ENCODE assay signal across 8 cellular contexts in the genomic region with DNA sequence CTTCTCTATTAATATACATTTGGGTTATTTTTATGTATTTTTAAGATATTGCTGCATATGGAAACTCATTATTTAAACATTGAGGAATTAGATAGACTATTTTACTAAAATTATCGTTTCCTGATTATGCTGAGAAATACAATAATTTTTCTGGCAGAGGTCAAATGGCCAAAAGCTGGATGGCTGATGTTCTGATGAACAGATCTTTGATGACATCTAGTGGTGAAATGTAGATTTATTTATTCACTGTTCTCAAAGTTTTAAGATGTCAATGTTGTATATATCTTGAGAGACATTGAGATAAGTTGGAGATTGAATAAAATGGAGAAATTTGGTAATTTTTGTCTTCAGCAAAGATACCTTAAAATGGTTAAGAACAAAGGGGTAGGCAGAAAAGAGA.
DNase-seq lines count a peak whose midpoint lies in the region; ATAC-seq lines count a peak whose summit lies in the region.

No MANE protein-coding gene starts in this region.

- peaks cover 4% of the 10 kb centered on the region for H3K27me3 Mint-ChIP-seq in activated T-cell treated with anti-CD3 and anti-CD28 coated beads, Interleukin-2, amount 50 U/mL, for 72 hours (ENCODE audit: low read depth)

- no peak overlapping the region for H3K27ac Mint-ChIP-seq in activated T-cell treated with anti-CD3 and anti-CD28 coated beads, Interleukin-2, amount 50 U/mL, for 72 hours

- H3K4me1 Mint-ChIP-seq in activated T-cell treated with anti-CD3 and anti-CD28 coated beads, Interleukin-2, amount 50 U/mL, for 72 hours (ENCODE audit: low read depth), result no peaks in the 10 kb centered on the region

- no peak overlapping the region for H3K4me3 Mint-ChIP-seq in activated T-cell treated with anti-CD3 and anti-CD28 coated beads, Interleukin-2, amount 50 U/mL, for 72 hours

- H3K36me3 Mint-ChIP-seq in activated T-cell treated with anti-CD3 and anti-CD28 coated beads, Interleukin-2, amount 50 U/mL, for 72 hours (ENCODE audit: insufficient read depth in 2 of 2), result no peaks in the 10 kb centered on the region

- ATAC-seq in GM21786 (IDR thresholded peaks at IDR 0.05; ENCODE audit: unreplicated experiment), result peak; percentile 44
- no peak for ATAC-seq in GM19452 (IDR thresholded peaks at IDR 0.05; ENCODE audit: unreplicated experiment)
- ATAC-seq in activated T-cell treated with anti-CD3 and anti-CD28 coated beads, Interleukin-2, amount 50 U/mL, for 72 hours (replicated peaks in 1 of 2), result no peak
- no peak for ATAC-seq in GM18868 (IDR thresholded peaks at IDR 0.05; ENCODE audit: unreplicated experiment)

- no peaks in the 10 kb centered on the region for H3K9me3 Mint-ChIP-seq in activated T-cell treated with anti-CD3 and anti-CD28 coated beads, Interleukin-2, amount 50 U/mL, for 72 hours

- peak; percentile 19 for DNase-seq in DMS114 treated with DMSO at 0.1 percent for 48 hours (lab: John Stamatoyannopoulos, UW; ENCODE audit: unreplicated experiment)
- peak; percentile 32 for DNase-seq in NCI-H2171 treated with DMSO at 0.1 percent for 48 hours (lab: John Stamatoyannopoulos, UW)
- peak; percentile 44 for DNase-seq in cerebellar cortex (ENCODE audit: low spot score)
- peak; percentile 66 for DNase-seq in middle frontal gyrus (ENCODE audit: extremely low spot score, low spot score)
- DNase-seq in activated T-cell treated with anti-CD3 and anti-CD28 coated beads, Interleukin-2, amount 50 U/mL, for 72 hours, result no peak

Comparison
In these comparisons a context has a peak if more than half of its experiments do, and no peak if none do; other contexts are left out.
1. DNase-seq: peak in DMS114 treated with DMSO at 0.1 percent for 48 hours (single experiment), NCI-H2171 treated with DMSO at 0.1 percent for 48 hours (single experiment), cerebellar cortex (single experiment) and middle frontal gyrus (single experiment); none in activated T-cell treated with anti-CD3 and anti-CD28 coated beads, Interleukin-2, amount 50 U/mL, for 72 hours (0 of 2).